ENCODE assay signal across 7 cellular contexts in the genomic region with DNA sequence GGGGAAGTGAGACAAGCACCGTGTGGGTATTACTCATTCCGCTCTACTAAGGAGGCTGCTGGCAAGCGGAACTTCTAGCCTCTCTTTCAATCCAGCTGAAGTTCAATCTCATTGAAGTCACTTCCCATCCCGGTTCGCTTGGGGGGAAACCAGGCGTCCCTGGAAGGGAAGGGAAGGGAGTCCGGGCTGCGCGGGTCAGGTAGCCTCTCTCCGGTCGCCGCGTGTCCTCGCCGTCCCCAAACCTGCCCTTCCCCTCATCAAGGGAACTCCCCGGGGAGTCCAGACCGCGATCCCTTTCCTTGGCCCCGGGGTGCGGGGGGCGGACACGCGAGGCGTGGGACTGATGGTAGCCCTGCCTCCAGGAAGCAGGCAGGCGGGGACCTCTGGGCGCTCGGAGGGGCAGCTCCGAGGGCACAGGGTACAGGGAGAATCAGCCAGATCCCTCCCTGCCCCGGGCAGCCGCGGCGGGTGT. TPM values are rescaled to one million over a fixed set of nuclear protein-coding genes. Genes with fewer than 3 reads are reported as not detected.
A peak's percentile ranks its signal among the peaks of the same experiment; 100 is the strongest.
DNase-seq lines count a peak whose midpoint lies in the region; FAIRE-seq and TF ChIP-seq lines count a peak whose summit lies in the region.

No MANE protein-coding gene starts in this region.

- peaks cover 58% of the 10 kb centered on the region for H3K79me2 ChIP-seq in Loucy (ENCODE audit: insufficient read depth, low read length)

- peak overlapping the region; percentile 77 for H3K4me2 ChIP-seq in Loucy (ENCODE audit: low read depth, low read length, poor library complexity, severe bottlenecking)

- no peaks in the 10 kb centered on the region for H3F3A ChIP-seq in Loucy (ENCODE audit: low read depth)

- DNase-seq in GM12892 (ENCODE audit: insufficient read length), result peak; percentile 61
- peak; percentile 59 for DNase-seq in H7
- DNase-seq in activated CD4-positive, CD25-positive, alpha-beta regulatory T cell treated with anti-CD3 and anti-CD28 coated beads, Interleukin-2, amount 50 U/mL, for 72 hours, result peak; percentile 75
- peak; percentile 84 for DNase-seq in coronary artery (ENCODE audit: low spot score)
- DNase-seq in stimulated activated CD8-positive, alpha-beta memory T cell treated with anti-CD3 and anti-CD28 coated beads, Interleukin-15, amount 100 ng/mL, for 1 hour (ENCODE audit: low read depth), result peak; percentile 41

- H3K9me3 ChIP-seq in Loucy (ENCODE audit: insufficient read depth, low read depth, low read length) (no peaks in the 10 kb centered on the region), liver (ENCODE audit: control insufficient read depth in 4 of 4, low read length in 3 of 4) (no peaks in the 10 kb centered on the region)

- peak overlapping the region; percentile 93 for H2AFZ ChIP-seq in Loucy (ENCODE audit: low read length)

- H3K27ac ChIP-seq in coronary artery (peak overlapping the region; percentile 95 to 100), liver (ENCODE audit: low read depth in 1 of 2, low read length in 2 of 2) (peak overlapping the region; percentile 97)

- H3K36me3 ChIP-seq in H7 (replicated peaks; ENCODE audit: control insufficient read depth, insufficient read depth, low read length) (no peaks in the 10 kb centered on the region), Loucy (ENCODE audit: insufficient read depth, low read length) (no peaks in the 10 kb centered on the region), liver (ENCODE audit: control insufficient read depth in 4 of 4, insufficient read depth in 3 of 4, low read depth in 1 of 4, low read length in 3 of 4) (no peaks in the 10 kb centered on the region)

- no peak for TF ChIP-seq RAD21 in liver (IDR thresholded peaks at IDR 0.05)

- peaks cover 53% of the 10 kb centered on the region for H3K4me1 ChIP-seq in Loucy (ENCODE audit: insufficient read depth, low read length, poor library complexity, severe bottlenecking)
- peaks cover 0 to 15% (median 3%) of the 10 kb centered on the region in 4 donors for H3K4me1 ChIP-seq in liver (ENCODE audit: control insufficient read depth in 4 of 4, insufficient read depth in 4 of 4, low read length in 3 of 4)

- H3K4me3 ChIP-seq in H7 (ENCODE audit: insufficient read depth, low read depth, low read length), result peak overlapping the region; percentile 83
- H3K4me3 ChIP-seq in Loucy (ENCODE audit: low read length, poor library complexity, severe bottlenecking), result peak overlapping the region; percentile 86
- peak overlapping the region; percentile 99 for H3K4me3 ChIP-seq in coronary artery
- H3K4me3 ChIP-seq in liver (ENCODE audit: low read depth in 1 of 3, low read length in 3 of 3), result peak overlapping the region; percentile 78 to 97 (median 79)

- H3K9me2 ChIP-seq in Loucy (replicated peaks; ENCODE audit: low read depth, low read length), result no peaks in the 10 kb centered on the region

- peaks cover 34% of the 10 kb centered on the region for H4K20me1 ChIP-seq in Loucy (ENCODE audit: insufficient read depth, low read length, poor library complexity, severe bottlenecking)

- peak; percentile 92 for TF ChIP-seq POLR2A in GM12892 (IDR thresholded peaks at IDR 0.05; ENCODE audit: low read depth, low read length)

- under 1% methylated on average over 32 of the region's 32 CpGs for WGBS in liver

- H3K9ac ChIP-seq in Loucy (ENCODE audit: low read depth, low read length, poor library complexity, severe bottlenecking) (peak overlapping the region; percentile 91), liver (ENCODE audit: low read depth in 1 of 2, low read length in 2 of 2) (peak overlapping the region; percentile 17 to 75)

- no peak for TF ChIP-seq CTCF in Loucy (conservative IDR thresholded peaks at IDR 0.05; ENCODE audit: low read length)
- no peak for TF ChIP-seq CTCF in coronary artery (IDR thresholded peaks at IDR 0.05)
- no peak for TF ChIP-seq CTCF in liver (IDR thresholded peaks at IDR 0.05; ENCODE audit: low read depth, low read length, missing input control)

- H3K27me3 ChIP-seq in H7 (ENCODE audit: control insufficient read depth, insufficient read depth, low read length), result peaks cover 37% of the 10 kb centered on the region
- H3K27me3 ChIP-seq in Loucy (ENCODE audit: insufficient read depth, low read length, poor library complexity, severe bottlenecking), result no peaks in the 10 kb centered on the region
- H3K27me3 ChIP-seq in liver (ENCODE audit: control insufficient read depth in 4 of 4, insufficient read depth in 4 of 4, low read length in 3 of 4), result no peaks in the 10 kb centered on the region

- no peak for FAIRE-seq in GM12892 (lab: Jason Lieb, UNC)

TF ChIP-seq in liver, 16 proteins besides CTCF, POLR2A, EP300 and RAD21:
- no peak for TF ChIP-seq ATF3 (IDR thresholded peaks at IDR 0.05)
- TF ChIP-seq HNF4A (conservative IDR thresholded peaks at IDR 0.05), result no peak
- no peak for TF ChIP-seq ZBTB33 (IDR thresholded peaks at IDR 0.05)
- no peak for TF ChIP-seq NR2F2 (IDR thresholded peaks at IDR 0.05)
- TF ChIP-seq GABPA (IDR thresholded peaks at IDR 0.05 in 1 of 2, conservative IDR thresholded peaks at IDR 0.05 in 1 of 2), result no peak
- peak; percentile 55 for TF ChIP-seq YY1 (IDR thresholded peaks at IDR 0.05)
- TF ChIP-seq JUND (IDR thresholded peaks at IDR 0.05), result no peak
- no peak for TF ChIP-seq FOXA1 (IDR thresholded peaks at IDR 0.05)
- TF ChIP-seq EGR1 (IDR thresholded peaks at IDR 0.05; ENCODE audit: low read depth in 2 of 2), result no peak
- TF ChIP-seq REST (IDR thresholded peaks at IDR 0.05), result no peak
- TF ChIP-seq RXRA (IDR thresholded peaks at IDR 0.05), result peak in 1 of 2 donors; percentile 44
TF ChIP-seq in liver: peak in this region for 2.

RNA-seq across cellular contexts. Expression of gene ZEB1, which starts 0.6 kb away (rescaled TPM):
- polyA plus RNA-seq in GM12892 (2012; ENCODE audit: missing spikeins), result 19.9 TPM
- total RNA-seq in H7 (2014; rRNA removed; shearing (Covaris generic)), result 6.8 and 9.4 TPM in 2 replicates
- 10 to 100 TPM in 1 of 2 donors, 1 to 10 TPM in 1; 8.0 to 19.6 TPM for total RNA-seq in liver
- 1 to 10 TPM; 3.2 to 5.0 TPM for polyA plus RNA-seq in liver

Comparison
In these comparisons a context has a peak if more than half of its experiments do, and no peak if none do; other contexts are left out.
1. Peak in every context shown above with its lines: DNase-seq, H3K4me3 ChIP-seq and H3K27ac ChIP-seq.